In the genomic region with DNA sequence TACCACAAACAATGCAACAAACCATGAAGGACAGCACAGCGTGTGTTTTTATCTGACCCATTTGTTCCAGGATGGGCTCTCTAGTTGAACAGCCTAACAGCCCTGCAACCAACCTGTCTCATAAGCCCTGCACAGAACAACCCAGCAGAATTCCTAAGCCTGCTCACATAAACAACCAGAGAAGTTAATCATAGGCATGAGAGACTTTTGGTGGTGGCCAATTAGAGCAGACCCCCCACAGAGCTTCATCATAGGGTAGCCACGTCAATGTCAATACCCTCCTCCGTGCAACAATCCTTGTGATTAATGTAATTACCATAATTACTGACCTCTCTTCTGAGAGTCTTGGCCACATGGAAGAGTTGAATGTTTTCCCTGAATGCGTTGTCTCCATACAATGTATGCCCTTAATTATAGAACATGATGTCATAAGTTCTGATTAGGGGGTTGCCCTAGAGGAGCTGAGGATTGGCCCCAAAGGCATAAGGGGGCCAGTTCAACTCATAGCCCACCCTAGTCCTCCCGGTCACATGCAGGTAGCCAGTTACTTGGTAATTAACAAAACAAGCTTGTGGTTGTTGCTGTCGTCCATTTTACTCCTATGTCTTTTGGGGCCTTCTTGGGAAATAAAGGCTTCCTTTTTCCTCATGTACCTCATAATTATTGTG, we compare ENCODE assay signal across 1 cellular context.
TF ChIP-seq lines count a peak whose summit lies in the region.

No MANE protein-coding gene starts in this region.

TF ChIP-seq in HepG2, 621 proteins besides CTCF, POLR2A, EP300 and RAD21 (continued from another document):
- TF ChIP-seq, protein P1, sequence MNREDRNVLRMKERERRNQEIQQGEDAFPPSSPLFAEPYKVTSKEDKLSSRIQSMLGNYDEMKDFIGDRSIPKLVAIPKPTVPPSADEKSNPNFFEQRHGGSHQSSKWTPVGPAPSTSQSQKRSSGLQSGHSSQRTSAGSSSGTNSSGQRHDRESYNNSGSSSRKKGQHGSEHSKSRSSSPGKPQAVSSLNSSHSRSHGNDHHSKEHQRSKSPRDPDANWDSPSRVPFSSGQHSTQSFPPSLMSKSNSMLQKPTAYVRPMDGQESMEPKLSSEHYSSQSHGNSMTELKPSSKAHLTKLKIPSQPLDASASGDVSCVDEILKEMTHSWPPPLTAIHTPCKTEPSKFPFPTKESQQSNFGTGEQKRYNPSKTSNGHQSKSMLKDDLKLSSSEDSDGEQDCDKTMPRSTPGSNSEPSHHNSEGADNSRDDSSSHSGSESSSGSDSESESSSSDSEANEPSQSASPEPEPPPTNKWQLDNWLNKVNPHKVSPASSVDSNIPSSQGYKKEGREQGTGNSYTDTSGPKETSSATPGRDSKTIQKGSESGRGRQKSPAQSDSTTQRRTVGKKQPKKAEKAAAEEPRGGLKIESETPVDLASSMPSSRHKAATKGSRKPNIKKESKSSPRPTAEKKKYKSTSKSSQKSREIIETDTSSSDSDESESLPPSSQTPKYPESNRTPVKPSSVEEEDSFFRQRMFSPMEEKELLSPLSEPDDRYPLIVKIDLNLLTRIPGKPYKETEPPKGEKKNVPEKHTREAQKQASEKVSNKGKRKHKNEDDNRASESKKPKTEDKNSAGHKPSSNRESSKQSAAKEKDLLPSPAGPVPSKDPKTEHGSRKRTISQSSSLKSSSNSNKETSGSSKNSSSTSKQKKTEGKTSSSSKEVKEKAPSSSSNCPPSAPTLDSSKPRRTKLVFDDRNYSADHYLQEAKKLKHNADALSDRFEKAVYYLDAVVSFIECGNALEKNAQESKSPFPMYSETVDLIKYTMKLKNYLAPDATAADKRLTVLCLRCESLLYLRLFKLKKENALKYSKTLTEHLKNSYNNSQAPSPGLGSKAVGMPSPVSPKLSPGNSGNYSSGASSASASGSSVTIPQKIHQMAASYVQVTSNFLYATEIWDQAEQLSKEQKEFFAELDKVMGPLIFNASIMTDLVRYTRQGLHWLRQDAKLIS (CRISPR knock-in tag; IDR thresholded peaks at IDR 0.05) = no peak
